8 cellular contexts compared by ENCODE assay signal in the genomic region with DNA sequence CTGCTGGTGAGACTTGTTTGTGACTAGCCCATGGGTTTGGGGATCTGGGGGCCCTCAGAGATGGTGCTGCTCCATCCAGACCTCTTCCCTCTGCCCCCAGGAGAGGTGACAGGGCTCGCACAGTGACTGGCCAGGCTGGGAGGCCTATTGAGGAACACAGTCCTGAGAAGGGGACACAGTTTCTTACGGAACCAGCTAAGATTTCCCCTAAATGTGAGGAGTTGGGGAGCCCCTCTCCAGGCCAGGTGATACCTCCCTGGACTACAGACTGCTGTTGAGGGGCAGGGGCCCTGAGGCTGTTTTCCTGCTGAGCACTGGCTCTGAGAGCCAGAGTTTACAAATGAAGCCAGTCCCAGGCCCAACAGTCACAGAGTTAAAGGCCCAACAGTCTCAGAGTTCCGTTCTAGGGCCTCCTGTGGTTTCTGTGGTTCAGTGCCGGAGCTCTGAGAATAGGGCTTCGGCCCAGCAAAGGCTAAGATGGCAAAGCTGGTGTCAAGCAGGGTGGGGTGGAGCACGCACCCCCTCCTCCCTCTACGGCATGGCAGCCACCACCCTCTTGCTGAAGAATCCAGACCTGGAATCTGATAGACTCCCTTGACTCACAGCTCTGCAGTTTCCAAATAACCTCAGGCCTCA. TPM values are rescaled to one million over a fixed set of nuclear protein-coding genes. Genes with fewer than 3 reads are reported as not detected.
DNase-seq lines count a peak whose midpoint lies in the region; ATAC-seq and TF ChIP-seq lines count a peak whose summit lies in the region.

No MANE protein-coding gene starts in this region.

- DNase-seq in GM13976 (ENCODE audit: low spot score) (peak; percentile 52), nephron progenitor cell (no peak), COLO829 (ENCODE audit: low spot score) (no peak), SK-N-DZ (ENCODE audit: low spot score) (no peak), NCI-H146 treated with DMSO at 0.1 percent for 48 hours (lab: John Stamatoyannopoulos, UW; ENCODE audit: unreplicated experiment) (no peak)
- DNase-seq in activated CD8-positive, alpha-beta memory T cell treated with anti-CD3 and anti-CD28 coated beads, Interleukin-2, amount 10 ng/mL, durations not matched to agents 7 days and 5 days, result peak; percentile 87

- CTCF ChIA-PET in activated CD8-positive, alpha-beta memory T cell treated with anti-CD3 and anti-CD28 coated beads, Interleukin-2, amount 10 ng/mL, durations not matched to agents 7 days and 5 days (lab: Charles Lee), result interaction anchor here (0.9 to 2.5 kb wide), 8 partner anchors 10 to 50 kb away, joined by 3 to 14 read pairs (median 4); no protein-coding TSS in a partner anchor

- H3K9me3 Mint-ChIP-seq in activated CD8-positive, alpha-beta memory T cell treated with anti-CD3 and anti-CD28 coated beads, Interleukin-2, amount 10 ng/mL, durations not matched to agents 7 days and 5 days (ENCODE audit: low read depth), result no peaks in the 10 kb centered on the region
- H3K9me3 Mint-ChIP-seq in nephron progenitor cell, result no peaks in the 10 kb centered on the region

- in situ Hi-C loops in GM13976 (cut with MboI; ENCODE audit: low sequenced_read_pairs, unreplicated experiment), result no loop called here

- peak overlapping the region; percentile 93 for H3K27ac Mint-ChIP-seq in activated CD8-positive, alpha-beta memory T cell treated with anti-CD3 and anti-CD28 coated beads, Interleukin-2, amount 10 ng/mL, durations not matched to agents 7 days and 5 days
- no peak overlapping the region for H3K27ac Mint-ChIP-seq in nephron progenitor cell

- TF ChIP-seq CTCF in GM13976 (IDR thresholded peaks at IDR 0.05; ENCODE audit: borderline replicate concordance, control extremely low read depth, extremely low read depth, insufficient read depth, missing control alignments) (no peak), nephron progenitor cell (IDR thresholded peaks at IDR 0.05) (no peak)

- no peaks in the 10 kb centered on the region for H3K27me3 Mint-ChIP-seq in activated CD8-positive, alpha-beta memory T cell treated with anti-CD3 and anti-CD28 coated beads, Interleukin-2, amount 10 ng/mL, durations not matched to agents 7 days and 5 days
- peaks cover 3% of the 10 kb centered on the region for H3K27me3 Mint-ChIP-seq in nephron progenitor cell (ENCODE audit: low read depth, poor library complexity)

- ATAC-seq in HG02943 (IDR thresholded peaks at IDR 0.05; ENCODE audit: low read depth, unreplicated experiment) (peak; percentile 39), HG02610 (IDR thresholded peaks at IDR 0.05; ENCODE audit: unreplicated experiment) (no peak)
- ATAC-seq in activated CD8-positive, alpha-beta memory T cell treated with anti-CD3 and anti-CD28 coated beads, Interleukin-2, amount 10 ng/mL, durations not matched to agents 7 days and 5 days, result peak; percentile 13

- peak overlapping the region; percentile 69 for H3K4me3 Mint-ChIP-seq in activated CD8-positive, alpha-beta memory T cell treated with anti-CD3 and anti-CD28 coated beads, Interleukin-2, amount 10 ng/mL, durations not matched to agents 7 days and 5 days
- H3K4me3 Mint-ChIP-seq in nephron progenitor cell, result peak overlapping the region; percentile 56

- H3K36me3 Mint-ChIP-seq in activated CD8-positive, alpha-beta memory T cell treated with anti-CD3 and anti-CD28 coated beads, Interleukin-2, amount 10 ng/mL, durations not matched to agents 7 days and 5 days, result peaks cover 28% of the 10 kb centered on the region
- H3K36me3 Mint-ChIP-seq in nephron progenitor cell (ENCODE audit: low read depth), result no peaks in the 10 kb centered on the region

- H3K4me1 Mint-ChIP-seq in activated CD8-positive, alpha-beta memory T cell treated with anti-CD3 and anti-CD28 coated beads, Interleukin-2, amount 10 ng/mL, durations not matched to agents 7 days and 5 days, result peaks cover 80% of the 10 kb centered on the region
- peaks cover 45% of the 10 kb centered on the region for H3K4me1 Mint-ChIP-seq in nephron progenitor cell

RNA-seq across cellular contexts. Expression of gene SEMA4D, which starts 1.1 kb away (rescaled TPM):
- 100 to 1,000 TPM; 408 to 525 TPM for total RNA-seq in activated CD8-positive, alpha-beta memory T cell treated with anti-CD3 and anti-CD28 coated beads, Interleukin-2, amount 10 ng/mL, durations not matched to agents 7 days and 5 days
- polyA plus RNA-seq in SK-N-DZ (2014; cell fraction: cytosol; rRNA removed), result 15.0 and 18.2 TPM in 2 replicates
- 27.2 and 58.4 TPM in 2 replicates for polyA plus RNA-seq in SK-N-DZ (2014; cell fraction: nucleus; rRNA removed)

Comparison
In these comparisons a context has a peak if more than half of its experiments do, and no peak if none do; other contexts are left out.
1. DNase-seq: peak in GM13976 (single experiment) and activated CD8-positive, alpha-beta memory T cell treated with anti-CD3 and anti-CD28 coated beads, Interleukin-2, amount 10 ng/mL, durations not matched to agents 7 days and 5 days (single experiment); none in nephron progenitor cell (single experiment), COLO829 (single experiment), SK-N-DZ (single experiment) and NCI-H146 treated with DMSO at 0.1 percent for 48 hours (single experiment).